10 cellular contexts compared by ENCODE assay signal in genomic region chr1:59718064-59718988, GRCh38.
DNase-seq lines count a peak whose midpoint lies in the region; ATAC-seq, FAIRE-seq and TF ChIP-seq lines count a peak whose summit lies in the region.
"Had no signal": no experiment of that assay in that cellular context is flagged by ENCODE, and none has a peak within 500 bp of the region (broad histone marks: within the 10 kb centered on the region; RNA-seq: fewer than 3 reads in every experiment).

No MANE protein-coding gene starts in this region.

- H4K20me1 ChIP-seq in astrocyte (ENCODE audit: insufficient read depth, low read length) (no peaks in the 10 kb centered on the region), HepG2 (ENCODE audit: insufficient read depth, low read length) (no peaks in the 10 kb centered on the region)

- H3K9me3 ChIP-seq in astrocyte (ENCODE audit: insufficient read depth, low read depth, low read length) = no peaks in the 10 kb centered on the region
- H3K9me3 ChIP-seq in HepG2 (ENCODE audit: low read length) = no peaks in the 10 kb centered on the region
- H3K9me3 ChIP-seq in T-helper 17 cell (ENCODE audit: control insufficient read depth, low read length, poor library complexity, severe bottlenecking) = no peaks in the 10 kb centered on the region
- H3K9me3 ChIP-seq in thyroid gland = no peaks in the 10 kb centered on the region

- no peak overlapping the region for H3K4me3 ChIP-seq in BJ (ENCODE audit: low read depth, low read length)
- H3K4me3 ChIP-seq in astrocyte (ENCODE audit: insufficient read depth, low read depth, low read length) = no peak overlapping the region
- no peak overlapping the region for H3K4me3 ChIP-seq in HepG2 (replicated peaks in 1 of 3; ENCODE audit: insufficient read depth in 1 of 3, low read depth in 2 of 3, low read length in 3 of 3)
- no peak overlapping the region for H3K4me3 ChIP-seq in thyroid gland (replicated peaks in 1 of 3)

- H3K27ac ChIP-seq in astrocyte (ENCODE audit: low read depth, low read length) (no peak overlapping the region), HepG2 (ENCODE audit: extremely low read length, insufficient read depth, low read length) (no peak overlapping the region), thyroid gland (no peak overlapping the region)

- H3K27me3 ChIP-seq in BJ (ENCODE audit: control insufficient read depth, insufficient read depth, low read length) = no peaks in the 10 kb centered on the region
- no peaks in the 10 kb centered on the region for H3K27me3 ChIP-seq in astrocyte (ENCODE audit: insufficient read depth, low read length)
- H3K27me3 ChIP-seq in HepG2 (ENCODE audit: control insufficient read depth in 1 of 2, insufficient read depth in 2 of 2, low read length in 2 of 2) = no peaks in the 10 kb centered on the region
- no peaks in the 10 kb centered on the region for H3K27me3 ChIP-seq in thyroid gland

- in situ Hi-C loops in HepG2 (cut with HindIII; ENCODE audit: extremely low pct_ligation_motif_present, low pct_unique_long_range_greater_than_20kb) = no loop called here

- H3K27me3 Mint-ChIP-seq in HFFc6 (ENCODE audit: insufficient read depth) = no peaks in the 10 kb centered on the region; the same call in 1 of the 2 replicates
- H3K27me3 Mint-ChIP-seq in astrocyte (ENCODE audit: low read depth, unreplicated experiment) = no peaks in the 10 kb centered on the region
- H3K27me3 Mint-ChIP-seq in T-helper 17 cell = no peaks in the 10 kb centered on the region
- H3K27me3 Mint-ChIP-seq: activated CD4-positive, alpha-beta memory T cell treated with anti-CD3 and anti-CD28 coated beads for 36 hours had no signal

- no peak overlapping the region for H3K4me3 Mint-ChIP-seq in HFFc6
- H3K4me3 Mint-ChIP-seq in astrocyte (ENCODE audit: unreplicated experiment) = no peak overlapping the region
- H3K4me3 Mint-ChIP-seq in T-helper 17 cell = no peak overlapping the region
- H3K4me3 Mint-ChIP-seq: activated CD4-positive, alpha-beta memory T cell treated with anti-CD3 and anti-CD28 coated beads for 36 hours had no signal

- TF ChIP-seq CTCF in BJ (IDR thresholded peaks at IDR 0.05; ENCODE audit: insufficient read depth, low read depth, low read length) = peak; percentile 36
- TF ChIP-seq CTCF in HFFc6 (IDR thresholded peaks at IDR 0.05) = peak; percentile 80
- peak; percentile 47 for TF ChIP-seq CTCF in astrocyte (IDR thresholded peaks at IDR 0.05; ENCODE audit: insufficient read depth, low read depth, low read length)
- peak; percentile 45 for TF ChIP-seq CTCF in HepG2 (CRISPR knock-in tag; IDR thresholded peaks at IDR 0.05)
- peak in 3 of 6 experiments; percentile 21 to 33 (median 22) for TF ChIP-seq CTCF in thyroid gland (IDR thresholded peaks at IDR 0.05)

- intact Hi-C loops in HepG2 (cut with micrococcal nuclease; ENCODE audit: unreplicated experiment) = no loop called here
- intact Hi-C loops in thyroid gland (cut with DNase I) = no loop called here

- H3K79me2 ChIP-seq in astrocyte (ENCODE audit: insufficient read depth, low read length) (no peaks in the 10 kb centered on the region), HepG2 (ENCODE audit: insufficient read depth, low read length) (no peaks in the 10 kb centered on the region)

- H3K4me1 Mint-ChIP-seq in HFFc6 (ENCODE audit: low read depth) = no peaks in the 10 kb centered on the region
- peaks cover 4% of the 10 kb centered on the region for H3K4me1 Mint-ChIP-seq in astrocyte (ENCODE audit: low read depth, unreplicated experiment)
- H3K4me1 Mint-ChIP-seq in T-helper 17 cell = no peaks in the 10 kb centered on the region

- H3K36me3 ChIP-seq in BJ (ENCODE audit: control insufficient read depth, insufficient read depth, low read length) = no peaks in the 10 kb centered on the region
- H3K36me3 ChIP-seq in astrocyte (ENCODE audit: insufficient read depth, low read length) = no peaks in the 10 kb centered on the region
- H3K36me3 ChIP-seq in HepG2 (replicated peaks in 1 of 2; ENCODE audit: control insufficient read depth in 1 of 2, insufficient read depth in 2 of 2, low read length in 2 of 2) = no peaks in the 10 kb centered on the region
- no peaks in the 10 kb centered on the region for H3K36me3 ChIP-seq in thyroid gland

- no peak for TF ChIP-seq RAD21 in HepG2 (CRISPR knock-in tag; IDR thresholded peaks at IDR 0.05)

- peaks cover 5% of the 10 kb centered on the region for H3K36me3 Mint-ChIP-seq in HFFc6 (ENCODE audit: low read depth)
- H3K36me3 Mint-ChIP-seq in astrocyte (ENCODE audit: low read depth, unreplicated experiment) = no peaks in the 10 kb centered on the region
- H3K36me3 Mint-ChIP-seq in T-helper 17 cell (ENCODE audit: low read depth) = no peaks in the 10 kb centered on the region
- no peaks in the 10 kb centered on the region for H3K36me3 Mint-ChIP-seq in activated naive CD4-positive, alpha-beta T cell treated with anti-CD3 and anti-CD28 coated beads, Interleukin-2, amount 50 U/mL, for 72 hours
- H3K36me3 Mint-ChIP-seq: activated CD4-positive, alpha-beta memory T cell treated with anti-CD3 and anti-CD28 coated beads for 36 hours had no signal

- no TSS peak for BruUV-seq in HepG2 (replicated peaks; lab: Mats Ljungman, UMichigan)

- H3K4me2 ChIP-seq in astrocyte (ENCODE audit: low read length) (no peak overlapping the region), HepG2 (ENCODE audit: low read depth, low read length) (no peak overlapping the region)

- TF ChIP-seq EP300 in HepG2 (IDR thresholded peaks at IDR 0.05; ENCODE audit: low read depth in 2 of 2, low read length in 2 of 2) = no peak
- TF ChIP-seq EP300 in HepG2 (CRISPR knock-in tag; IDR thresholded peaks at IDR 0.05; ENCODE audit: borderline replicate concordance) = no peak

- FAIRE-seq in astrocyte (lab: Jason Lieb, UNC) (peak; percentile 65), HepG2 (lab: Jason Lieb, UNC) (no peak)

- POLR2A ChIA-PET in BJ (lab: Charles Lee) (no interaction called here), HepG2 (lab: Yijun Ruan, JAX) (no interaction called here)

- CTCF ChIA-PET in BJ (lab: Yijun Ruan, JAX) = interaction anchor here (0.7 to 2.2 kb wide), 10 partner anchors 11 to 863 kb away, joined by 3 to 13 read pairs (median 4); no protein-coding TSS in a partner anchor
- CTCF ChIA-PET in HepG2 (lab: Yijun Ruan, JAX; ENCODE audit: low intra/inter-chr PET ratio, low total read pairs) = no interaction called here

- H2AFZ ChIP-seq in astrocyte (ENCODE audit: low read depth, low read length) (no peak overlapping the region), HepG2 (ENCODE audit: low read length) (no peak overlapping the region)

- 85% methylated on average over 6 of the region's 7 CpGs for WGBS in HepG2 (ENCODE audit: low lambda C conversion rate)
- WGBS in thyroid gland, 2 donors = 89 to 90% methylated on average over 7 of the region's 7 CpGs

- H3K9ac ChIP-seq in astrocyte (ENCODE audit: low read length) (no peak overlapping the region), HepG2 (ENCODE audit: insufficient read depth, low read depth, low read length) (no peak overlapping the region)

- no peaks in the 10 kb centered on the region for H3K4me1 ChIP-seq in astrocyte (ENCODE audit: insufficient read depth, low read length)
- peaks cover 30% of the 10 kb centered on the region for H3K4me1 ChIP-seq in HepG2 (ENCODE audit: insufficient read depth, low read length)
- H3K4me1 ChIP-seq in thyroid gland = peaks cover 7 to 11% of the 10 kb centered on the region in 2 donors

- no peak overlapping the region for H3K27ac Mint-ChIP-seq in HFFc6
- H3K27ac Mint-ChIP-seq in astrocyte (ENCODE audit: unreplicated experiment) = no peak overlapping the region
- H3K27ac Mint-ChIP-seq in T-helper 17 cell = no peak overlapping the region
- H3K27ac Mint-ChIP-seq in activated naive CD4-positive, alpha-beta T cell treated with anti-CD3 and anti-CD28 coated beads, Interleukin-2, amount 50 U/mL, for 72 hours = no peak overlapping the region
- H3K27ac Mint-ChIP-seq: activated CD4-positive, alpha-beta memory T cell treated with anti-CD3 and anti-CD28 coated beads for 36 hours had no signal

- no peak for ATAC-seq in HepG2
- no peak for ATAC-seq in HG03175 (IDR thresholded peaks at IDR 0.05; ENCODE audit: unreplicated experiment)
- ATAC-seq in T-helper 17 cell = no peak
- no peak for ATAC-seq in activated naive CD4-positive, alpha-beta T cell treated with anti-CD3 and anti-CD28 coated beads, Interleukin-2, amount 50 U/mL, for 72 hours

- H3K9me3 Mint-ChIP-seq in HFFc6 (peaks cover 3% of the 10 kb centered on the region; the same call in 1 of the 2 replicates), astrocyte (ENCODE audit: unreplicated experiment) (no peaks in the 10 kb centered on the region)
- no peaks in the 10 kb centered on the region for H3K9me3 Mint-ChIP-seq in activated naive CD4-positive, alpha-beta T cell treated with anti-CD3 and anti-CD28 coated beads, Interleukin-2, amount 50 U/mL, for 72 hours
- H3K9me3 Mint-ChIP-seq: activated CD4-positive, alpha-beta memory T cell treated with anti-CD3 and anti-CD28 coated beads for 36 hours had no signal

- TF ChIP-seq POLR2A in HepG2 (IDR thresholded peaks at IDR 0.05; ENCODE audit: insufficient read depth in 1 of 2, low read depth in 2 of 2, low read length in 2 of 2) = no peak
- TF ChIP-seq POLR2A in thyroid gland (IDR thresholded peaks at IDR 0.05) = no peak

- DNase-seq in BJ (ENCODE audit: low read depth) = no peak
- DNase-seq in HFFc6 = peak; percentile 30
- no peak for DNase-seq in astrocyte (ENCODE audit: low read depth)
- peak; percentile 28 for DNase-seq in HepG2 (ENCODE audit: low spot score)
- no peak for DNase-seq in T-helper 17 cell
- DNase-seq in thyroid gland = no peak
- DNase-seq in activated naive CD4-positive, alpha-beta T cell treated with anti-CD3 and anti-CD28 coated beads, Interleukin-2, amount 50 U/mL, for 72 hours (ENCODE audit: low spot score in 2 of 2) = no peak
- DNase-seq: activated CD4-positive, alpha-beta memory T cell treated with anti-CD3 and anti-CD28 coated beads for 36 hours; DMS79 had no signal

TF ChIP-seq in HepG2, 621 proteins besides CTCF, POLR2A, EP300 and RAD21 (continues in another document):
- TF ChIP-seq KDM5B (CRISPR knock-in tag; IDR thresholded peaks at IDR 0.05; ENCODE audit: borderline replicate concordance) (no peak), ZBTB20 (CRISPR knock-in tag; IDR thresholded peaks at IDR 0.05; ENCODE audit: borderline replicate concordance, low read depth) (no peak), HNF4A (CRISPR knock-in tag; IDR thresholded peaks at IDR 0.05) (0 out of 2 replicates have a peak, but pooled peaks have one; percentile 2), STAG1 (CRISPR knock-in tag; IDR thresholded peaks at IDR 0.05) (peak; percentile 76), THAP8 (CRISPR knock-in tag; IDR thresholded peaks at IDR 0.05; ENCODE audit: borderline replicate concordance) (no peak), HDAC1 (CRISPR knock-in tag; IDR thresholded peaks at IDR 0.05) (no peak), PCBP2 (optimal IDR thresholded peaks at IDR 0.05; ENCODE audit: low read depth, low read length, poor library complexity, severe bottlenecking) (no peak), HNRNPUL1 (IDR thresholded peaks at IDR 0.05; ENCODE audit: low read depth, low read length) (no peak), ZBTB42 (CRISPR knock-in tag; IDR thresholded peaks at IDR 0.05) (no peak)

Comparison
In these comparisons a context has a peak if more than half of its experiments do, and no peak if none do; other contexts are left out.
1. DNase-seq: peak in HFFc6 (single experiment) and HepG2 (single experiment); none in BJ (single experiment), astrocyte (single experiment), T-helper 17 cell (0 of 3), thyroid gland (0 of 2) and activated naive CD4-positive, alpha-beta T cell treated with anti-CD3 and anti-CD28 coated beads, Interleukin-2, amount 50 U/mL, for 72 hours (0 of 2).